In genomic region chr12:82357340-82357739, GRCh38 we compare ENCODE assay signal across 9 cellular contexts. TPM values are rescaled to one million over a fixed set of nuclear protein-coding genes. Genes with fewer than 3 reads are reported as not detected.
DNase-seq lines count a peak whose midpoint lies in the region; ATAC-seq, FAIRE-seq and TF ChIP-seq lines count a peak whose summit lies in the region.
"Had no signal": no experiment of that assay in that cellular context is flagged by ENCODE, and none has a peak within 500 bp of the region (broad histone marks: within the 10 kb centered on the region; RNA-seq: fewer than 3 reads in every experiment).

No MANE protein-coding gene starts in this region.

- peak overlapping the region; percentile 100 for H3K27ac Mint-ChIP-seq in activated CD4-positive, alpha-beta T cell treated with anti-CD3 and anti-CD28 coated beads, Interleukin-2, amount 10 ng/mL, durations not matched to agents 24 days and 14 days

- POLR2A ChIA-PET in HepG2 (lab: Yijun Ruan, JAX): interaction anchor here (1.3 kb wide), 1 partner anchor 1579 kb away, joined by 3 read pairs; no protein-coding TSS in a partner anchor

- no peak for ATAC-seq in HepG2
- no peak for ATAC-seq in thoracic aorta (ENCODE audit: insufficient number of reproducible peaks, low FRiP score, low read depth)
- ATAC-seq in HG02798 (IDR thresholded peaks at IDR 0.05; ENCODE audit: poor library complexity, unreplicated experiment): no peak
- no peak for ATAC-seq in HG02759 (IDR thresholded peaks at IDR 0.05; ENCODE audit: unreplicated experiment)

- peaks cover 30% of the 10 kb centered on the region for H3K4me1 ChIP-seq in HepG2 (ENCODE audit: insufficient read depth, low read length)
- H3K4me1 ChIP-seq in thoracic aorta (ENCODE audit: control insufficient read depth in 1 of 2, low read depth in 2 of 2): peaks cover 24 to 42% of the 10 kb centered on the region in 2 donors

- TF ChIP-seq POLR2A in HepG2 (IDR thresholded peaks at IDR 0.05; ENCODE audit: insufficient read depth in 1 of 2, low read depth in 2 of 2, low read length in 2 of 2): no peak

- peaks cover 33% of the 10 kb centered on the region for H3K4me1 Mint-ChIP-seq in activated CD4-positive, alpha-beta T cell treated with anti-CD3 and anti-CD28 coated beads, Interleukin-2, amount 10 ng/mL, durations not matched to agents 24 days and 14 days

- FAIRE-seq in HepG2 (lab: Jason Lieb, UNC) (no peak), frontal cortex (lab: Jason Lieb, UNC) (no peak)

- H3K36me3 Mint-ChIP-seq in activated CD4-positive, alpha-beta T cell treated with anti-CD3 and anti-CD28 coated beads, Interleukin-2, amount 10 ng/mL, durations not matched to agents 24 days and 14 days (ENCODE audit: low read depth): peaks cover 39% of the 10 kb centered on the region

- H4K20me1 ChIP-seq in HepG2 (ENCODE audit: insufficient read depth, low read length): no peaks in the 10 kb centered on the region; the same call in 1 of the 2 replicates

- no peak for TF ChIP-seq RAD21 in HepG2 (CRISPR knock-in tag; IDR thresholded peaks at IDR 0.05)

- H3K9me3 Mint-ChIP-seq in activated CD4-positive, alpha-beta T cell treated with anti-CD3 and anti-CD28 coated beads, Interleukin-2, amount 10 ng/mL, durations not matched to agents 24 days and 14 days: peaks cover 3% of the 10 kb centered on the region

- no TSS peak for BruUV-seq in HepG2 (replicated peaks; lab: Mats Ljungman, UMichigan)

- TF ChIP-seq EP300 in HepG2 (IDR thresholded peaks at IDR 0.05; ENCODE audit: low read depth in 2 of 2, low read length in 2 of 2) (no peak), HepG2 (CRISPR knock-in tag; IDR thresholded peaks at IDR 0.05; ENCODE audit: borderline replicate concordance) (no peak)

- H2AFZ ChIP-seq in HepG2 (ENCODE audit: low read length): no peak overlapping the region

- CTCF ChIA-PET in HepG2 (lab: Yijun Ruan, JAX; ENCODE audit: low intra/inter-chr PET ratio, low total read pairs): no interaction called here

- TF ChIP-seq CTCF in HepG2 (CRISPR knock-in tag; IDR thresholded peaks at IDR 0.05): no peak
- TF ChIP-seq CTCF in thoracic aorta (IDR thresholded peaks at IDR 0.05): no peak

- WGBS in HepG2 (ENCODE audit: low lambda C conversion rate): 14% methylated on average over 4 of the region's 4 CpGs

- in situ Hi-C loops in HepG2 (cut with HindIII; ENCODE audit: extremely low pct_ligation_motif_present, low pct_unique_long_range_greater_than_20kb): no loop called here

- peak overlapping the region; percentile 97 for H3K9ac ChIP-seq in HepG2 (ENCODE audit: insufficient read depth, low read depth, low read length)

- H3K79me2 ChIP-seq in HepG2 (ENCODE audit: insufficient read depth, low read length): peaks cover 39% of the 10 kb centered on the region

- H3K27me3 ChIP-seq in HepG2 (ENCODE audit: control insufficient read depth in 1 of 2, insufficient read depth in 2 of 2, low read length in 2 of 2) (no peaks in the 10 kb centered on the region; a peak in 1 of 5 replicates), thoracic aorta (replicated peaks; ENCODE audit: insufficient read depth) (no peaks in the 10 kb centered on the region)

- peak overlapping the region; percentile 97 for H3K4me3 Mint-ChIP-seq in activated CD4-positive, alpha-beta T cell treated with anti-CD3 and anti-CD28 coated beads, Interleukin-2, amount 10 ng/mL, durations not matched to agents 24 days and 14 days

- H3K4me2 ChIP-seq in HepG2 (ENCODE audit: low read depth, low read length): peak overlapping the region; percentile 90

- H3K9me3 ChIP-seq in HepG2 (ENCODE audit: low read length) (no peaks in the 10 kb centered on the region), thoracic aorta (no peaks in the 10 kb centered on the region)

- DNase-seq in activated CD4-positive, alpha-beta T cell treated with anti-CD3 and anti-CD28 coated beads, Interleukin-2, amount 10 ng/mL, durations not matched to agents 24 days and 14 days: no peak
- DNase-seq in activated CD4-positive, alpha-beta T cell treated with anti-CD3 and anti-CD28 coated beads for 48 hours: no peak
- peak; percentile 10 for DNase-seq in amniotic epithelial cell (ENCODE audit: low read depth)
- DNase-seq in HepG2 (ENCODE audit: low spot score): no peak
- DNase-seq in thoracic aorta (ENCODE audit: low spot score): no peak
- DNase-seq in frontal cortex (ENCODE audit: low spot score in 2 of 2): no peak
- DNase-seq: activated gamma-delta T cell treated with Interleukin-2 at 50 U/mL for 16 hours had no signal

- H3K27me3 Mint-ChIP-seq in activated CD4-positive, alpha-beta T cell treated with anti-CD3 and anti-CD28 coated beads, Interleukin-2, amount 10 ng/mL, durations not matched to agents 24 days and 14 days: no peaks in the 10 kb centered on the region

- intact Hi-C loops in activated CD4-positive, alpha-beta T cell treated with anti-CD3 and anti-CD28 coated beads, Interleukin-2, amount 10 ng/mL, durations not matched to agents 24 days and 14 days (cut with micrococcal nuclease): no loop called here
- intact Hi-C loops in HepG2 (cut with micrococcal nuclease; ENCODE audit: unreplicated experiment): loop anchor here (10.0 kb wide), 1 partner anchor 713 kb away; no protein-coding TSS in a partner anchor

- H3K36me3 ChIP-seq in HepG2 (replicated peaks in 1 of 2; ENCODE audit: control insufficient read depth in 1 of 2, insufficient read depth in 2 of 2, low read length in 2 of 2) (peaks cover 1 to 32% of the 10 kb centered on the region in 2 experiments; a peak in 3 of 5 replicates), thoracic aorta (peaks cover 10% of the 10 kb centered on the region)

- peak overlapping the region; percentile 98 for H3K27ac ChIP-seq in HepG2 (ENCODE audit: extremely low read length, insufficient read depth, low read length)
- peak overlapping the region; percentile 95 to 98 for H3K27ac ChIP-seq in thoracic aorta

- peak overlapping the region; percentile 84 to 95 (median 94) for H3K4me3 ChIP-seq in HepG2 (replicated peaks in 1 of 3; ENCODE audit: insufficient read depth in 1 of 3, low read depth in 2 of 3, low read length in 3 of 3)
- peak overlapping the region; percentile 93 for H3K4me3 ChIP-seq in thoracic aorta

RNA-seq across cellular contexts. Expression of gene CCDC59, which starts 0.8 kb away (rescaled TPM):
- total RNA-seq in activated CD4-positive, alpha-beta T cell treated with anti-CD3 and anti-CD28 coated beads, Interleukin-2, amount 10 ng/mL, durations not matched to agents 24 days and 14 days: 101 and 102 TPM in 2 replicates
- total RNA-seq in HepG2 (2016; rRNA removed; fragmentation: Illumina TruSeq; extraction: Trizol) (81.3 and 93.4 TPM in 2 replicates), thoracic aorta (10 to 100 TPM; 25.3 to 71.1 TPM), frontal cortex (31.8 TPM)
- 37.4 and 37.5 TPM in 2 replicates for total RNA-seq in HepG2 (2016; cell fraction: cytosol; rRNA removed; fragmentation: Illumina TruSeq; extraction: Trizol; ENCODE audit: low read depth)
- total RNA-seq in HepG2 (2016; cell fraction: insoluble cytoplasmic fraction; rRNA removed; fragmentation: Illumina TruSeq; extraction: Trizol): 78.2 and 98.1 TPM in 2 replicates
- 39.8 and 46.7 TPM in 2 replicates for total RNA-seq in HepG2 (2016; cell fraction: membrane; rRNA removed; fragmentation: Illumina TruSeq; extraction: Trizol)
- 70.4 and 76.6 TPM in 2 replicates for total RNA-seq in HepG2 (2016; cell fraction: nucleus; rRNA removed; fragmentation: Illumina TruSeq; extraction: Trizol)
- polyA plus RNA-seq in HepG2 (2011; rRNA removed): 10.8 and 16.1 TPM in 2 replicates
- 11.2 and 13.4 TPM in 2 replicates for polyA plus RNA-seq in HepG2 (2011; cell fraction: cytosol; rRNA removed)
- 6.8 and 11.4 TPM in 2 replicates for polyA plus RNA-seq in HepG2 (2011; cell fraction: nucleus; rRNA removed)
- 32.1 and 40.0 TPM in 2 replicates for polyA plus RNA-seq in HepG2 (2012)
- 26.7 and 26.9 TPM in 2 replicates for polyA plus RNA-seq in HepG2 (2016; cell fraction: cytosol; fragmentation: Illumina TruSeq; extraction: Trizol; ENCODE audit: low read depth)
- 96.1 and 98.2 TPM in 2 replicates for polyA plus RNA-seq in HepG2 (2016; cell fraction: insoluble cytoplasmic fraction; fragmentation: Illumina TruSeq; extraction: Trizol; ENCODE audit: low read depth)
- 26.7 and 28.3 TPM in 2 replicates for polyA plus RNA-seq in HepG2 (2016; cell fraction: membrane; fragmentation: Illumina TruSeq; extraction: Trizol; ENCODE audit: low read depth)
- polyA plus RNA-seq in HepG2 (2016; cell fraction: nucleus; fragmentation: Illumina TruSeq; extraction: Trizol; ENCODE audit: insufficient read depth, low read depth): 63.8 and 68.1 TPM in 2 replicates
- polyA minus RNA-seq in HepG2 (2011; rRNA and poly(A)+ RNA removed; ENCODE audit: low replicate concordance): 2.4 and 2.5 TPM in 2 replicates
- 12.2 and 16.4 TPM in 2 replicates for polyA minus RNA-seq in HepG2 (2011; cell fraction: cytosol; rRNA and poly(A)+ RNA removed)
- 61.3 and 75.0 TPM in 2 replicates for polyA minus RNA-seq in HepG2 (2011; cell fraction: nucleus; rRNA and poly(A)+ RNA removed)

RNA-seq across cellular contexts. Expression of gene METTL25, which starts 1.0 kb away (rescaled TPM):
- total RNA-seq in activated CD4-positive, alpha-beta T cell treated with anti-CD3 and anti-CD28 coated beads, Interleukin-2, amount 10 ng/mL, durations not matched to agents 24 days and 14 days: 6.3 and 7.8 TPM in 2 replicates
- 7.8 and 8.6 TPM in 2 replicates for total RNA-seq in HepG2 (2016; rRNA removed; fragmentation: Illumina TruSeq; extraction: Trizol)
- 38.3 and 44.9 TPM in 2 replicates for total RNA-seq in HepG2 (2016; cell fraction: cytosol; rRNA removed; fragmentation: Illumina TruSeq; extraction: Trizol; ENCODE audit: low read depth)
- total RNA-seq in HepG2 (2016; cell fraction: insoluble cytoplasmic fraction; rRNA removed; fragmentation: Illumina TruSeq; extraction: Trizol): 8.1 and 11.0 TPM in 2 replicates
- 23.1 and 30.9 TPM in 2 replicates for total RNA-seq in HepG2 (2016; cell fraction: membrane; rRNA removed; fragmentation: Illumina TruSeq; extraction: Trizol)
- total RNA-seq in HepG2 (2016; cell fraction: nucleus; rRNA removed; fragmentation: Illumina TruSeq; extraction: Trizol): 13.3 and 13.7 TPM in 2 replicates
- 2.2 and 2.9 TPM in 2 replicates for polyA plus RNA-seq in HepG2 (2011; rRNA removed)
- polyA plus RNA-seq in HepG2 (2011; cell fraction: cytosol; rRNA removed): 0.96 and 1.5 TPM in 2 replicates
- polyA plus RNA-seq in HepG2 (2011; cell fraction: nucleus; rRNA removed): 4.8 and 6.7 TPM in 2 replicates
- polyA plus RNA-seq in HepG2 (2012): 2.5 and 3.1 TPM in 2 replicates
- polyA plus RNA-seq in HepG2 (2016; cell fraction: cytosol; fragmentation: Illumina TruSeq; extraction: Trizol; ENCODE audit: low read depth): 0.50 and 0.63 TPM in 2 replicates
- 5.7 and 5.8 TPM in 2 replicates for polyA plus RNA-seq in HepG2 (2016; cell fraction: insoluble cytoplasmic fraction; fragmentation: Illumina TruSeq; extraction: Trizol; ENCODE audit: low read depth)
- polyA plus RNA-seq in HepG2 (2016; cell fraction: membrane; fragmentation: Illumina TruSeq; extraction: Trizol; ENCODE audit: low read depth): 1.9 TPM in 2 replicates
- polyA plus RNA-seq in HepG2 (2016; cell fraction: nucleus; fragmentation: Illumina TruSeq; extraction: Trizol; ENCODE audit: insufficient read depth, low read depth): 6.4 and 6.9 TPM in 2 replicates
- polyA minus RNA-seq in HepG2 (2011; rRNA and poly(A)+ RNA removed; ENCODE audit: low replicate concordance): 5.5 and 9.2 TPM in 2 replicates
- 3.9 and 8.4 TPM in 2 replicates for polyA minus RNA-seq in HepG2 (2011; cell fraction: cytosol; rRNA and poly(A)+ RNA removed)
- 23.4 and 26.4 TPM in 2 replicates for polyA minus RNA-seq in HepG2 (2011; cell fraction: nucleus; rRNA and poly(A)+ RNA removed)
- total RNA-seq in thoracic aorta: 10 to 100 TPM in 1 of 2 donors, 1 to 10 TPM in 1; 9.7 to 26.5 TPM
- 28.1 TPM for total RNA-seq in frontal cortex
